Comparison of ENCODE assay signal across 11 cellular contexts in the genomic region with DNA sequence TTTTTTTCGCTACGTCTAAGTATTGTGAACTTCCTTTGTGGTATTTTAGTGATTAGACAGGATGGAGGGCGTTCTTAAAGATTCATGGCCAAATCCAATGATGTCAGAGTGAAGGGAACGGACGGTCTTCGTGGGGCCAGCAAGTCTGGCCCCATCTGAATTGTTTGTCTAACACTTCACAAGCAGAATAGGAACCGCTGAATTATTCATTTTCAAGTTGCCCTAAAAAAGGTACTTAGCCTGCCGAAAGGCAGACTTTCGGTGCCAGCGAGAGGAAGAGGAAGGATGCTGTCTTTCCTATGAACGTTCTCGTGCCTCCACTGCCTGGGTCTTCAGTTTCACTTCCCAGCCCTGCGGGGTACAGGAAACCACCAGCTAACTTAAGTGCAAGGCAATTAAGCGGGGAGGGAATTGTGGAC.
DNase-seq lines count a peak whose midpoint lies in the region; ATAC-seq and TF ChIP-seq lines count a peak whose summit lies in the region.
"Had no signal": no experiment of that assay in that cellular context is flagged by ENCODE, and none has a peak within 500 bp of the region (broad histone marks: within the 10 kb centered on the region; RNA-seq: fewer than 3 reads in every experiment).

No MANE protein-coding gene starts in this region.

- no peaks in the 10 kb centered on the region for H3K9me2 ChIP-seq in OCI-LY1 (ENCODE audit: low read depth, low read length)

- DNase-seq in globus pallidus (ENCODE audit: low spot score) (peak; percentile 45), colonic mucosa (no peak), WERI-Rb-1 (no peak), NCI-H1092 (lab: John Stamatoyannopoulos, UW) (no peak)
- DNase-seq: HCEC 1CT had no signal

- H3K79me2 ChIP-seq in OCI-LY1 (ENCODE audit: insufficient read depth, low read length): no peaks in the 10 kb centered on the region

- TF ChIP-seq CTCF in OCI-LY1 (IDR thresholded peaks at IDR 0.05; ENCODE audit: low read length): no peak
- no peak for TF ChIP-seq CTCF in colonic mucosa (IDR thresholded peaks at IDR 0.05)
- no peak for TF ChIP-seq CTCF in WERI-Rb-1 (IDR thresholded peaks at IDR 0.05; ENCODE audit: low read depth, low read length)

- no peaks in the 10 kb centered on the region for H3K27me3 ChIP-seq in BLaER1
- no peaks in the 10 kb centered on the region for H3K27me3 ChIP-seq in OCI-LY1 (ENCODE audit: insufficient read depth, low read length)
- H3K27me3 ChIP-seq in colonic mucosa: no peaks in the 10 kb centered on the region
- no peaks in the 10 kb centered on the region for H3K27me3 ChIP-seq in WERI-Rb-1 (ENCODE audit: insufficient read depth, low read depth, severe bottlenecking)
- H3K27me3 ChIP-seq: breast epithelium had no signal

- H3K4me2 ChIP-seq in BLaER1 (peak overlapping the region; percentile 86), OCI-LY1 (ENCODE audit: low read length) (peak overlapping the region; percentile 2; the same call in 1 of the 2 replicates)

- no peaks in the 10 kb centered on the region for H3F3A ChIP-seq in OCI-LY1 (ENCODE audit: insufficient read depth, low read length)

- H3K4me1 ChIP-seq in BLaER1: peaks cover 46% of the 10 kb centered on the region
- H3K4me1 ChIP-seq in OCI-LY1 (ENCODE audit: insufficient read depth, low read length, severe bottlenecking): peaks cover 16% of the 10 kb centered on the region
- H3K4me1 ChIP-seq in colonic mucosa: no peaks in the 10 kb centered on the region
- H3K4me1 ChIP-seq: breast epithelium had no signal

- intact Hi-C loops in colonic mucosa (cut with DNase I): no loop called here

- H4K20me1 ChIP-seq in BLaER1: peaks cover 16% of the 10 kb centered on the region; the same call in 1 of the 2 replicates
- H4K20me1 ChIP-seq in OCI-LY1 (ENCODE audit: insufficient read depth, low read length): no peaks in the 10 kb centered on the region

- no peaks in the 10 kb centered on the region for H3K9me3 ChIP-seq in BLaER1
- H3K9me3 ChIP-seq in OCI-LY1 (ENCODE audit: low read length): no peaks in the 10 kb centered on the region
- H3K9me3 ChIP-seq in colonic mucosa: no peaks in the 10 kb centered on the region
- no peaks in the 10 kb centered on the region for H3K9me3 ChIP-seq in WERI-Rb-1 (ENCODE audit: severe bottlenecking)
- H3K9me3 ChIP-seq: breast epithelium had no signal

- peak overlapping the region; percentile 38; the same call in 1 of the 2 replicates for H3K4me3 ChIP-seq in BLaER1
- H3K4me3 ChIP-seq in GM08714 (ENCODE audit: low read length): peak overlapping the region; percentile 13; the same call in 1 of the 2 replicates
- H3K4me3 ChIP-seq in OCI-LY1 (ENCODE audit: low read depth, low read length, poor library complexity, severe bottlenecking): no peak overlapping the region
- H3K4me3 ChIP-seq in colonic mucosa: no peak overlapping the region
- no peak overlapping the region for H3K4me3 ChIP-seq in WERI-Rb-1 (ENCODE audit: low read depth, low read length)
- H3K4me3 ChIP-seq: breast epithelium had no signal

- ATAC-seq in GM19397 (IDR thresholded peaks at IDR 0.05; ENCODE audit: unreplicated experiment): no peak
- ATAC-seq: left colon had no signal

- H3K36me3 ChIP-seq in BLaER1 (peaks cover 71% of the 10 kb centered on the region), OCI-LY1 (ENCODE audit: insufficient read depth, low read length) (peaks cover 73% of the 10 kb centered on the region), colonic mucosa (no peaks in the 10 kb centered on the region), WERI-Rb-1 (no peaks in the 10 kb centered on the region)
- H3K36me3 ChIP-seq: breast epithelium had no signal

- no peak overlapping the region for H2AFZ ChIP-seq in OCI-LY1 (ENCODE audit: low read length)

- H3K27ac ChIP-seq in BLaER1 (peak overlapping the region; percentile 59), OCI-LY1 (ENCODE audit: low read depth, low read length, poor library complexity, severe bottlenecking) (peak overlapping the region; percentile 33), colonic mucosa (no peak overlapping the region), WERI-Rb-1 (no peak overlapping the region)
- H3K27ac ChIP-seq: breast epithelium had no signal

- H3K9ac ChIP-seq in BLaER1 (peak overlapping the region; percentile 48; the same call in 1 of the 2 replicates), OCI-LY1 (ENCODE audit: low read length) (no peak overlapping the region), colonic mucosa (ENCODE audit: low read depth in 2 of 2, low read length in 2 of 2) (no peak overlapping the region)

Comparison
In these comparisons a context has a peak if more than half of its experiments do, and no peak if none do; other contexts are left out.
1. H3K27ac ChIP-seq: peak in BLaER1 (single experiment) and OCI-LY1 (single experiment); none in colonic mucosa (single experiment) and WERI-Rb-1 (single experiment).
2. H3K4me3 ChIP-seq: peak in BLaER1 (single experiment) and GM08714 (single experiment); none in OCI-LY1 (single experiment), colonic mucosa (single experiment) and WERI-Rb-1 (single experiment).